10 cellular contexts compared by ENCODE assay signal in genomic region chr17:35345445-35345925, GRCh38. TPM values are rescaled to one million over a fixed set of nuclear protein-coding genes. Genes with fewer than 3 reads are reported as not detected.
DNase-seq lines count a peak whose midpoint lies in the region; ATAC-seq and TF ChIP-seq lines count a peak whose summit lies in the region.
"Had no signal": no experiment of that assay in that cellular context is flagged by ENCODE, and none has a peak within 500 bp of the region (broad histone marks: within the 10 kb centered on the region; RNA-seq: fewer than 3 reads in every experiment).

No MANE protein-coding gene starts in this region.

- TF ChIP-seq EP300 in upper lobe of left lung (IDR thresholded peaks at IDR 0.05): no peak

- H3K36me3 ChIP-seq in mucosa of stomach (ENCODE audit: control insufficient read depth, insufficient read depth, low read length): no peaks in the 10 kb centered on the region
- no peaks in the 10 kb centered on the region for H3K36me3 ChIP-seq in upper lobe of left lung
- H3K36me3 ChIP-seq: SJCRH30 had no signal

- CTCF ChIA-PET in activated naive CD4-positive, alpha-beta T cell treated with anti-CD3 and anti-CD28 coated beads for 36 hours (lab: Charles Lee): interaction anchor here (1.0 kb wide), 1 partner anchor 19 kb away, joined by 4 read pairs; no protein-coding TSS in a partner anchor

- H3K9ac ChIP-seq in mucosa of stomach (ENCODE audit: low read length): peak overlapping the region; percentile 57

- TF ChIP-seq CTCF in dorsolateral prefrontal cortex (IDR thresholded peaks at IDR 0.05 in 54 of 56, conservative IDR thresholded peaks at IDR 0.05 in 2 of 56; ENCODE audit: low read depth in 1 of 56, partially characterized antibody in 56 of 56): no peak
- TF ChIP-seq CTCF in upper lobe of left lung (IDR thresholded peaks at IDR 0.05): no peak

- H3K4me3 Mint-ChIP-seq in activated naive CD4-positive, alpha-beta T cell treated with anti-CD3 and anti-CD28 coated beads for 36 hours: peak overlapping the region; percentile 76

- H3K27ac ChIP-seq in dorsolateral prefrontal cortex (peak overlapping the region in 22 of 59 donors; percentile 3 to 70 (median 48)), upper lobe of left lung (peak overlapping the region; percentile 67 to 90 (median 84))
- H3K27ac ChIP-seq: SJCRH30 had no signal

- ATAC-seq in upper lobe of left lung (ENCODE audit: low FRiP score in 2 of 2) (peak; percentile 9 to 20), GM21515 (IDR thresholded peaks at IDR 0.05; ENCODE audit: unreplicated experiment) (no peak)

- peaks cover 23% of the 10 kb centered on the region for H3K4me1 Mint-ChIP-seq in activated naive CD4-positive, alpha-beta T cell treated with anti-CD3 and anti-CD28 coated beads for 36 hours (ENCODE audit: low read depth)

- TF ChIP-seq POLR2A in upper lobe of left lung (IDR thresholded peaks at IDR 0.05) (no peak), erythroblast (IDR thresholded peaks at IDR 0.05; ENCODE audit: low read length) (no peak)

- peaks cover 3% of the 10 kb centered on the region for H3K4me1 ChIP-seq in mucosa of stomach (ENCODE audit: control insufficient read depth, insufficient read depth, low read length)
- H3K4me1 ChIP-seq in upper lobe of left lung: peaks cover 22 to 24% (median 23%) of the 10 kb centered on the region in 4 donors
- H3K4me1 ChIP-seq: SJCRH30 had no signal

- no peaks in the 10 kb centered on the region for H3K27me3 Mint-ChIP-seq in activated naive CD4-positive, alpha-beta T cell treated with anti-CD3 and anti-CD28 coated beads for 36 hours (ENCODE audit: low read depth)

- 40 to 51% methylated on average over 19 to 24 of the region's 25 CpGs for WGBS in upper lobe of left lung, 2 donors

- intact Hi-C loops in activated naive CD4-positive, alpha-beta T cell treated with anti-CD3 and anti-CD28 coated beads for 36 hours (cut with micrococcal nuclease): no loop called here
- intact Hi-C loops in dorsolateral prefrontal cortex (cut with DNase I): no loop called here

- H3K4me3 ChIP-seq in dorsolateral prefrontal cortex: peak overlapping the region in 55 of 59 donors; percentile 15 to 61 (median 39)
- H3K4me3 ChIP-seq in mucosa of stomach (ENCODE audit: low read length): no peak overlapping the region
- H3K4me3 ChIP-seq in upper lobe of left lung: peak overlapping the region in 3 of 4 donors; percentile 39 to 51 (median 50)

- no peak for DNase-seq in activated naive CD4-positive, alpha-beta T cell treated with anti-CD3 and anti-CD28 coated beads for 36 hours
- no peak for DNase-seq in activated naive CD4-positive, alpha-beta T cell treated with anti-CD3 and anti-CD28 coated beads, Interleukin-2, amount 50 U/mL, for 16 hours
- DNase-seq in dorsolateral prefrontal cortex (no peak), upper lobe of left lung (peak in 1 of 2 donors; percentile 36), SKM-1 (lab: John Stamatoyannopoulos, UW; ENCODE audit: unreplicated experiment) (no peak), erythroblast (lab: John Stamatoyannopoulos, UW) (no peak)
- DNase-seq: stimulated activated CD4-positive, alpha-beta T cell treated with anti-CD3 and anti-CD28 coated beads, Interleukin-2, amount 100 ng/mL, for 48 hours had no signal

- H3K27me3 ChIP-seq in dorsolateral prefrontal cortex (peaks cover 0 to 74% (median 45%) of the 10 kb centered on the region in 45 donors), mucosa of stomach (ENCODE audit: control insufficient read depth, insufficient read depth, low read length) (peaks cover 34% of the 10 kb centered on the region), upper lobe of left lung (no peaks in the 10 kb centered on the region)

- no peaks in the 10 kb centered on the region for H3K9me3 ChIP-seq in mucosa of stomach (ENCODE audit: control insufficient read depth, low read length)
- peaks cover 0 to 8% (median 0%) of the 10 kb centered on the region in 4 donors for H3K9me3 ChIP-seq in upper lobe of left lung
- H3K9me3 ChIP-seq: SJCRH30 had no signal

- no peaks in the 10 kb centered on the region for H3K36me3 Mint-ChIP-seq in activated naive CD4-positive, alpha-beta T cell treated with anti-CD3 and anti-CD28 coated beads for 36 hours (ENCODE audit: low read depth)

- H3K9me3 Mint-ChIP-seq in activated naive CD4-positive, alpha-beta T cell treated with anti-CD3 and anti-CD28 coated beads for 36 hours: peaks cover 9% of the 10 kb centered on the region

- H3K27ac Mint-ChIP-seq in activated naive CD4-positive, alpha-beta T cell treated with anti-CD3 and anti-CD28 coated beads for 36 hours: no peak overlapping the region

RNA-seq across cellular contexts. Expression of gene SLFN11, which starts 27.9 kb away (rescaled TPM):
- 10 to 100 TPM; 46.4 to 49.6 TPM for total RNA-seq in activated naive CD4-positive, alpha-beta T cell treated with anti-CD3 and anti-CD28 coated beads for 36 hours
- 10 to 100 TPM in 43 of 120 experiments, 1 to 10 TPM in 77; 3.1 to 18.7 (median 8.5) TPM for total RNA-seq in dorsolateral prefrontal cortex
- 100 to 1,000 TPM in 2 of 6 donors, 10 to 100 TPM in 4; 33.6 to 101 (median 57.0) TPM for total RNA-seq in upper lobe of left lung
